Comparison of ENCODE assay signal across 1 cellular context in the genomic region with DNA sequence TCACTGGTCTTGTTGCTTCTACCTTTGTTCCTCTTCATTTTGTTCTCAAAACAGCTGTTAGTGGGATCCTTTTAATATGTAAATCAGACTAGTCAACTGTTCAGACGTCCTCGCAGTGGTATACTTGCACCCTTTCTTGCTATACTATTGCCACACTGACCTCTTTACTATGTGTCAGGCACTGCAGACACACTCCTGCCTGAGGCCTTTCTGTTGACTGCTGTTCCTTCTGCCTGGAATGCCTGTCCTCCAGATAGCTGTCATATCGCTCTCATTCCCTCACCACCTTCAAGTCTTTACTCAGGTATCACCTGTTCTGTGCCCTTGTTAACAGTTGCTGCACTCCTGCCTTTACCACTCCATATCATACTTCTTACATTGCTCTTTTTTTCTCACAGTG.
TF ChIP-seq lines count a peak whose summit lies in the region.

No MANE protein-coding gene starts in this region.

TF ChIP-seq in IMR-90, 13 proteins besides CTCF, POLR2A, EP300 and RAD21:
- TF ChIP-seq SMC3 (IDR thresholded peaks at IDR 0.05; ENCODE audit: low read depth, low read length) (no peak), RCOR1 (IDR thresholded peaks at IDR 0.05; ENCODE audit: insufficient replicate concordance, low read length) (no peak), RFX5 (IDR thresholded peaks at IDR 0.05; ENCODE audit: low read depth, low read length) (no peak), MXI1 (IDR thresholded peaks at IDR 0.05; ENCODE audit: borderline replicate concordance, low read depth, low read length) (no peak), CHD1 (IDR thresholded peaks at IDR 0.05; ENCODE audit: low read depth, low read length) (no peak), MAFK (IDR thresholded peaks at IDR 0.05; ENCODE audit: low read depth, low read length) (no peak), CEBPB (IDR thresholded peaks at IDR 0.05; ENCODE audit: low read depth, low read length) (no peak), NFE2L2 (IDR thresholded peaks at IDR 0.05; ENCODE audit: low read depth, low read length) (no peak), FOS (IDR thresholded peaks at IDR 0.05; ENCODE audit: low read depth, low read length) (no peak), MAZ (IDR thresholded peaks at IDR 0.05; ENCODE audit: borderline replicate concordance, low read depth, low read length) (no peak), BHLHE40 (IDR thresholded peaks at IDR 0.05; ENCODE audit: low read depth, low read length) (no peak)
- TF ChIP-seq, protein P1, sequence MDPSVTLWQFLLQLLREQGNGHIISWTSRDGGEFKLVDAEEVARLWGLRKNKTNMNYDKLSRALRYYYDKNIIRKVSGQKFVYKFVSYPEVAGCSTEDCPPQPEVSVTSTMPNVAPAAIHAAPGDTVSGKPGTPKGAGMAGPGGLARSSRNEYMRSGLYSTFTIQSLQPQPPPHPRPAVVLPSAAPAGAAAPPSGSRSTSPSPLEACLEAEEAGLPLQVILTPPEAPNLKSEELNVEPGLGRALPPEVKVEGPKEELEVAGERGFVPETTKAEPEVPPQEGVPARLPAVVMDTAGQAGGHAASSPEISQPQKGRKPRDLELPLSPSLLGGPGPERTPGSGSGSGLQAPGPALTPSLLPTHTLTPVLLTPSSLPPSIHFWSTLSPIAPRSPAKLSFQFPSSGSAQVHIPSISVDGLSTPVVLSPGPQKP (IDR thresholded peaks at IDR 0.05; ENCODE audit: borderline replicate concordance, low read depth, low read length): no peak
- TF ChIP-seq, protein P2, sequence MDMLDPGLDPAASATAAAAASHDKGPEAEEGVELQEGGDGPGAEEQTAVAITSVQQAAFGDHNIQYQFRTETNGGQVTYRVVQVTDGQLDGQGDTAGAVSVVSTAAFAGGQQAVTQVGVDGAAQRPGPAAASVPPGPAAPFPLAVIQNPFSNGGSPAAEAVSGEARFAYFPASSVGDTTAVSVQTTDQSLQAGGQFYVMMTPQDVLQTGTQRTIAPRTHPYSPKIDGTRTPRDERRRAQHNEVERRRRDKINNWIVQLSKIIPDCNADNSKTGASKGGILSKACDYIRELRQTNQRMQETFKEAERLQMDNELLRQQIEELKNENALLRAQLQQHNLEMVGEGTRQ (IDR thresholded peaks at IDR 0.05; ENCODE audit: low read depth, low read length): no peak
TF ChIP-seq in IMR-90: peak in this region for 0.
